In the genomic region with DNA sequence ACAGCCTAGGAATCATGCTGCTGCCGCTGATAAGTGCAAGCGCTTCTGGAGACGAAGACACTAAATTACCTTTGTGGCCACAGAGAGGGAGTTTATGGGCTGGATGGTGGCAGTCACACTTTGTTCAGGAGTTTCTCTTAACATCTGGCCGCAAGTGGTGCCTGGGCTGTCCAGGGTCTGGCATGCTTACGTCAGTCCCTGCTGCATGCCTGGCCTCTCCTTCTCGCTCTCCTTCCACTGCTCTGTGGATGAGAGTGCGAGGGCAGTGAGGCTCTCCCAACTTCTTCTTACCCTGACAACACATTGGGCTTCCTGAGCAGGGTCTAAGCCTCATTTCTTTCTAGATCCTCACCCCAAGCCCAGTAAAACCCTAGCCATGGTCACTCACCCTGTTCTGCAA, we compare ENCODE assay signal across 23 cellular contexts.
DNase-seq lines count a peak whose midpoint lies in the region; ATAC-seq, FAIRE-seq and TF ChIP-seq lines count a peak whose summit lies in the region.
"Had no signal": no experiment of that assay in that cellular context is flagged by ENCODE, and none has a peak within 500 bp of the region (broad histone marks: within the 10 kb centered on the region; RNA-seq: fewer than 3 reads in every experiment).

No MANE protein-coding gene starts in this region.

- BruUV-seq in K562 (replicated peaks; lab: Mats Ljungman, UMichigan) = no TSS peak

- ATAC-seq in heart left ventricle = peak; percentile 42 to 74 (median 56)
- ATAC-seq in K562 = no peak
- ATAC-seq in body of pancreas = no peak
- ATAC-seq: GM12878, HCT116, HepG2 had no signal

- H3K27me3 ChIP-seq in heart left ventricle (no peaks in the 10 kb centered on the region), left ventricle myocardium inferior (ENCODE audit: low read depth) (no peaks in the 10 kb centered on the region), K562 (ENCODE audit: control insufficient read depth in 2 of 2, insufficient read depth in 2 of 2, low read length in 2 of 2) (no peaks in the 10 kb centered on the region), body of pancreas (no peaks in the 10 kb centered on the region)
- H3K27me3 ChIP-seq: BE2C had no signal

- no peaks in the 10 kb centered on the region for H3K79me2 ChIP-seq in K562 (ENCODE audit: control insufficient read depth, insufficient read depth, low read length)

- TF ChIP-seq CTCF in heart left ventricle (IDR thresholded peaks at IDR 0.05) (no peak), left ventricle myocardium inferior (IDR thresholded peaks at IDR 0.05; ENCODE audit: borderline replicate concordance) (no peak), K562 (IDR thresholded peaks at IDR 0.05 in 2 of 3, conservative IDR thresholded peaks at IDR 0.05 in 1 of 3; ENCODE audit: insufficient read depth in 2 of 3, low read depth in 1 of 3, low read length in 3 of 3) (no peak), kidney (IDR thresholded peaks at IDR 0.05; ENCODE audit: borderline replicate concordance, extremely low read depth, insufficient read depth) (no peak), body of pancreas (IDR thresholded peaks at IDR 0.05) (no peak)

- TF ChIP-seq RAD21 in K562 (CRISPR knock-in tag; conservative IDR thresholded peaks at IDR 0.05 in 1 of 2, IDR thresholded peaks at IDR 0.05 in 1 of 2) = no peak

- CTCF ChIA-PET in K562 (lab: Yijun Ruan, JAX; ENCODE audit: low intra/inter-chr PET ratio) = no interaction called here

- TF ChIP-seq EP300 in K562 (IDR thresholded peaks at IDR 0.05; ENCODE audit: low read length) = no peak

- no peaks in the 10 kb centered on the region for H3K9me1 ChIP-seq in K562 (ENCODE audit: control insufficient read depth, insufficient read depth, low read length)

- H4K20me1 ChIP-seq in K562 (replicated peaks; ENCODE audit: control insufficient read depth, insufficient read depth, low read length) = no peaks in the 10 kb centered on the region

- H3K9me3 ChIP-seq in heart left ventricle (peaks cover 0 to 8% (median 0%) of the 10 kb centered on the region in 12 donors), left ventricle myocardium inferior (replicated peaks) (peaks cover 11% of the 10 kb centered on the region), K562 (replicated peaks; ENCODE audit: control insufficient read depth, insufficient read depth, low read depth, low read length) (no peaks in the 10 kb centered on the region), kidney (ENCODE audit: control insufficient read depth in 1 of 2, low read length in 2 of 2) (peaks cover 0 to 7% of the 10 kb centered on the region in 2 donors), body of pancreas (peaks cover 0 to 6% (median 0%) of the 10 kb centered on the region in 3 donors)
- H3K9me3 ChIP-seq: BE2C had no signal

- H3K4me3 ChIP-seq in heart left ventricle (no peak overlapping the region), left ventricle myocardium inferior (no peak overlapping the region), K562 (no peak overlapping the region), kidney (ENCODE audit: low read length in 2 of 2) (no peak overlapping the region), body of pancreas (no peak overlapping the region)
- H3K4me3 ChIP-seq: GM12878, GM23248 had no signal

- DNase-seq in heart left ventricle (no peak), left ventricle myocardium inferior (no peak), K562 (ENCODE audit: extremely low read depth in 1 of 4, low spot score in 3 of 4) (no peak), kidney (peak; percentile 33), body of pancreas (no peak)
- DNase-seq in stimulated activated CD4-positive, alpha-beta T cell treated with anti-CD3 and anti-CD28 coated beads, Interleukin-12 subunit alpha, Interleukin-12 subunit beta, amount 100 ng/mL, for 4 hours = no peak
- DNase-seq: ACHN; BE2C; C1 segment of cervical spinal cord; CD4-positive, CD25-positive, alpha-beta regulatory T cell; CD8-positive, alpha-beta memory T cell; COR-L47; DMS 273 treated with DMSO at 0.1 percent for 48 hours; DMS53; DND-41; EL; GM23248 had no signal

- H3K4me2 ChIP-seq in K562 (ENCODE audit: insufficient read depth, low read length) = no peak overlapping the region

- WGBS in heart left ventricle, 4 donors = 67 to 76% (median 72%) methylated on average over 7 of the region's 7 CpGs
- WGBS in K562 (ENCODE audit: insufficient coverage, low coverage, missing lambda C conversion rate) = 58% methylated on average over 7 of the region's 7 CpGs
- 49 to 56% methylated on average over 7 of the region's 7 CpGs for WGBS in body of pancreas, 2 donors

- POLR2A ChIA-PET in K562 (lab: Yijun Ruan, JAX) = no interaction called here

- H3K9ac ChIP-seq in K562 (ENCODE audit: insufficient read depth in 1 of 2, low read depth in 2 of 2, low read length in 2 of 2) (no peak overlapping the region), kidney (ENCODE audit: low read length in 2 of 2) (no peak overlapping the region)
- H3K9ac ChIP-seq: GM23248 had no signal

- H3K27ac ChIP-seq in heart left ventricle (no peak overlapping the region), left ventricle myocardium inferior (replicated peaks) (no peak overlapping the region), K562 (ENCODE audit: extremely low read depth, low read depth, low read length) (no peak overlapping the region), kidney (ENCODE audit: low read depth in 2 of 2, low read length in 2 of 2) (no peak overlapping the region), body of pancreas (no peak overlapping the region)
- H3K27ac ChIP-seq: GM23248 had no signal

- in situ Hi-C loops in K562 (cut with MboI) = no loop called here

- H3K4me1 ChIP-seq in heart left ventricle = no peaks in the 10 kb centered on the region
- H3K4me1 ChIP-seq in left ventricle myocardium inferior = no peaks in the 10 kb centered on the region
- no peaks in the 10 kb centered on the region for H3K4me1 ChIP-seq in K562 (replicated peaks in 1 of 2; ENCODE audit: control insufficient read depth in 2 of 2, insufficient read depth in 2 of 2, low read length in 2 of 2)
- H3K4me1 ChIP-seq in kidney (ENCODE audit: control insufficient read depth in 1 of 2, insufficient read depth in 1 of 2, low read depth in 1 of 2, low read length in 2 of 2) = no peaks in the 10 kb centered on the region
- no peaks in the 10 kb centered on the region for H3K4me1 ChIP-seq in body of pancreas
- H3K4me1 ChIP-seq: BE2C had no signal

- intact Hi-C loops in heart left ventricle (cut with DNase I) = no loop called here
- intact Hi-C loops in left ventricle myocardium inferior (cut with micrococcal nuclease) = no loop called here
- intact Hi-C loops in K562 (cut with micrococcal nuclease) = no loop called here
- intact Hi-C loops in kidney (cut with DNase I) = no loop called here
- intact Hi-C loops in body of pancreas (cut with DNase I) = no loop called here

- peaks cover 0 to 81% (median 13%) of the 10 kb centered on the region in 9 donors for H3K36me3 ChIP-seq in heart left ventricle
- H3K36me3 ChIP-seq in left ventricle myocardium inferior = peaks cover 24% of the 10 kb centered on the region
- H3K36me3 ChIP-seq in K562 (ENCODE audit: control insufficient read depth, insufficient read depth, low read length) = no peaks in the 10 kb centered on the region
- H3K36me3 ChIP-seq in kidney (ENCODE audit: control insufficient read depth in 1 of 2, insufficient read depth in 2 of 2, low read length in 2 of 2) = no peaks in the 10 kb centered on the region
- no peaks in the 10 kb centered on the region for H3K36me3 ChIP-seq in body of pancreas (replicated peaks in 1 of 2; ENCODE audit: insufficient read depth in 1 of 2, low read depth in 2 of 2)
- H3K36me3 ChIP-seq: BE2C had no signal

- no peak overlapping the region for H2AFZ ChIP-seq in K562 (ENCODE audit: low read depth, low read length)
- H2AFZ ChIP-seq: GM23248 had no signal

- TF ChIP-seq POLR2A in heart left ventricle (IDR thresholded peaks at IDR 0.05) (no peak), K562 (conservative IDR thresholded peaks at IDR 0.05) (no peak), body of pancreas (IDR thresholded peaks at IDR 0.05) (no peak)

- no peak for FAIRE-seq in K562 (lab: Jason Lieb, UNC)
- FAIRE-seq in kidney (lab: Jason Lieb, UNC) = no peak
- FAIRE-seq: A204.1, GM12878, H54, HepG2, HTR-8/SVneo had no signal

TF ChIP-seq in K562, 482 proteins besides CTCF, POLR2A, EP300 and RAD21:
- TF ChIP-seq ZFP30 (CRISPR knock-in tag; IDR thresholded peaks at IDR 0.05; ENCODE audit: borderline replicate concordance) = no peak
- no peak for TF ChIP-seq ZNF24 (IDR thresholded peaks at IDR 0.05)
- TF ChIP-seq MECOM (CRISPR knock-in tag; IDR thresholded peaks at IDR 0.05) = no peak
- no peak for TF ChIP-seq ZBTB1 (CRISPR knock-in tag; IDR thresholded peaks at IDR 0.05; ENCODE audit: borderline replicate concordance, low read depth)
- TF ChIP-seq MCM7 (IDR thresholded peaks at IDR 0.05) = no peak
- peak; percentile 2 for TF ChIP-seq MEIS2 (IDR thresholded peaks at IDR 0.05; ENCODE audit: partially characterized antibody)
TF ChIP-seq in K562: peak in this region for 1.

Comparison
In these comparisons a context has a peak if more than half of its experiments do, and no peak if none do; other contexts are left out.
1. ATAC-seq: peak in heart left ventricle (4 of 4); none in K562 (single experiment) and body of pancreas (single experiment).